Comparison of ENCODE assay signal across 8 cellular contexts in the genomic region with DNA sequence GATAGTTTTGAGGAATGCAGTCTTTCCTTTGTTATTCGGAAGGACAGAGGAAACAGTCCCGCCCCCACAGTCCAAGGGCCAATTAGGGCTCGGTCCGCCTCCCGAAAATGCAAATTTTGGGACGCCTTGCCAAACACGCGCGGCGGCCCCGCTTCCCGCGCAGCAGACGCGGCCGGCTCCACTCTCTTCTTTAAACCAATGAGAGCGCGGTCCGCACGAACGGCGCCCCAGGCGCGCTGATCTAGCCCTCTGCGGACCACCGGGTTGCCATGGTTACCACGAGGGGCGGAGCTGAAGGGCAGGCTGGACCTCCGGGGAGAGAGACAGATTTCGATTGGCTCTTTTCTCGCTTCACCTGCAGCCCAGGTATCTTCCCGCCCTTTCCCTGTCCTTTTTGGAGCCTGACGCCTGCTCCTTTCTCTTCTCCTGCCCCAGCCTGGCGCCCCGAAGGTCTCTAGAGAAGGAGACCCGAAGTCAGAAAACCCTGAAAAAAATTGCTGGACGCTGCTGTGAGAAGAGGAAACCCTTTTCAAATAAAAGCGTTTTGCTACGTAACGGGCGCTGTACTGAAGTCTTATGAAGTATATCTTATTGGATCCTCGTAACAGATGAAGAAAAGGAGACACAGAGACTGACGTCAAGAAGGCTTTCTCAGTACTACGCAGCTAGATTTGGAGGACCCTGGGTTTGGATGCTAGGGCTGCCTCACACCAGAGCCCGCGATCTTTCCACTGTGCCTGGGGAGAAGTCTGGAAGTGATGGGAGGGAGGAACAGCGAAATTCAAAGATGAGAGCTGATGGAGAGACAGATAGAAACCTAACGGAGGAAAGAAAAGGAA. TPM values are rescaled to one million over a fixed set of nuclear protein-coding genes. Genes with fewer than 3 reads are reported as not detected.
A peak's percentile ranks its signal among the peaks of the same experiment; 100 is the strongest.
DNase-seq lines count a peak whose midpoint lies in the region; ATAC-seq lines count a peak whose summit lies in the region.

No MANE protein-coding gene starts in this region.

- H3K4me3 ChIP-seq in skeletal muscle cell (ENCODE audit: low read depth, low read length) = peak overlapping the region; percentile 11

- ATAC-seq in left cardiac atrium (peak; percentile 78 to 80), HG03095 (IDR thresholded peaks at IDR 0.05; ENCODE audit: unreplicated experiment) (no peak)

- intact Hi-C loops in left cardiac atrium (cut with DNase I) = no loop called here

- DNase-seq in NCI-H1417 (lab: John Stamatoyannopoulos, UW) (peak; percentile 74 to 97 (median 91)), NCI-H1417 treated with DMSO at 0.1 percent for 48 hours (lab: John Stamatoyannopoulos, UW) (no peak), NCI-H226 (peak; percentile 66), left cardiac atrium (peak; percentile 82), skeletal muscle cell (ENCODE audit: low read depth) (no peak)
- DNase-seq in activated naive CD4-positive, alpha-beta T cell treated with anti-CD3 and anti-CD28 coated beads, Interleukin-2, amount 50 U/mL, for 16 hours = peak; percentile 38
- no peak for DNase-seq in central memory CD4-positive, alpha-beta T cell

RNA-seq across cellular contexts. Expression of gene PTH2, which starts 2.0 kb away (rescaled TPM):
- total RNA-seq in left cardiac atrium = not detected

RNA-seq across cellular contexts. Expression of gene GFY, which starts 3.9 kb away (rescaled TPM):
- not detected for total RNA-seq in left cardiac atrium

RNA-seq across cellular contexts. Expression of gene SLC17A7, which starts 20.1 kb away (rescaled TPM):
- 1 to 10 TPM; 1.7 to 2.5 TPM for total RNA-seq in left cardiac atrium

RNA-seq across cellular contexts. Expression of gene PIH1D1, which starts 30.4 kb away (rescaled TPM):
- total RNA-seq in left cardiac atrium = 10 to 100 TPM; 32.2 to 42.5 TPM

RNA-seq across cellular contexts. Expression of gene ALDH16A1, which starts 31.8 kb away (rescaled TPM):
- 10 to 100 TPM; 16.8 to 17.5 TPM for total RNA-seq in left cardiac atrium

Comparison
In these comparisons a context has a peak if more than half of its experiments do, and no peak if none do; other contexts are left out.
1. DNase-seq: peak in NCI-H1417 (3 of 3), NCI-H226 (single experiment), activated naive CD4-positive, alpha-beta T cell treated with anti-CD3 and anti-CD28 coated beads, Interleukin-2, amount 50 U/mL, for 16 hours (single experiment) and left cardiac atrium (single experiment); none in NCI-H1417 treated with DMSO at 0.1 percent for 48 hours (single experiment), skeletal muscle cell (single experiment) and central memory CD4-positive, alpha-beta T cell (single experiment).